25 cellular contexts compared by ENCODE assay signal in genomic region chr7:13411151-13411550, GRCh38.
DNase-seq lines count a peak whose midpoint lies in the region; ATAC-seq, FAIRE-seq and TF ChIP-seq lines count a peak whose summit lies in the region.
"Had no signal": no experiment of that assay in that cellular context is flagged by ENCODE, and none has a peak within 500 bp of the region (broad histone marks: within the 10 kb centered on the region; RNA-seq: fewer than 3 reads in every experiment).

No MANE protein-coding gene starts in this region.

- no peak overlapping the region for H4K91ac ChIP-seq in H1 (replicated peaks; ENCODE audit: insufficient read length, low read length)

- TF ChIP-seq CTCF in D721Med (IDR thresholded peaks at IDR 0.05; ENCODE audit: insufficient read depth, missing control alignments) (no peak), H1 (IDR thresholded peaks at IDR 0.05; ENCODE audit: control extremely low read depth in 1 of 3, insufficient read depth in 1 of 3, low read depth in 1 of 3, low read length in 3 of 3) (peak in 2 of 3 experiments; percentile 7 to 16; a peak in 2 of 4 replicates)

- FAIRE-seq in D721Med (lab: Jason Lieb, UNC) (peak; percentile 51), H1 (lab: Jason Lieb, UNC) (no peak)

- no peaks in the 10 kb centered on the region for H3K9me2 ChIP-seq in GM23248 (ENCODE audit: insufficient read depth)

- H2BK120ac ChIP-seq in H1 (replicated peaks; ENCODE audit: low read depth, low read length): no peak overlapping the region

- H3K9me3 ChIP-seq in H1 (ENCODE audit: insufficient read depth in 2 of 2, low read depth in 1 of 2, low read length in 1 of 2) (no peaks in the 10 kb centered on the region), GM23248 (ENCODE audit: low read depth) (no peaks in the 10 kb centered on the region)
- H3K9me3 ChIP-seq: left lung, MG63, ovary, right atrium auricular region, spleen had no signal

- H2AK5ac ChIP-seq in H1 (ENCODE audit: low read depth, low read length): no peak overlapping the region

- TF ChIP-seq EP300 in H1 (IDR thresholded peaks at IDR 0.05; ENCODE audit: borderline replicate concordance in 1 of 2, low read depth in 2 of 2, low read length in 2 of 2): no peak

- DNase-seq in D721Med (ENCODE audit: insufficient read length, low spot score) (no peak), HCEC 1CT (peak; percentile 19), OCI-M1 (lab: John Stamatoyannopoulos, UW) (peak; percentile 6), H1 (ENCODE audit: low read depth in 1 of 2, low spot score in 2 of 2) (no peak), left ventricle myocardium superior (no peak), GM23248 (no peak)
- DNase-seq: activated CD4-positive, alpha-beta T cell treated with anti-CD3 and anti-CD28 coated beads for 48 hours; aorta; CD8-positive, alpha-beta T cell; central memory CD4-positive, alpha-beta T cell; DMS79; MG63; midbrain; natural killer cell; NCI-H187 treated with DMSO at 0.1 percent for 48 hours; ovary; spleen; stimulated activated CD4-positive, alpha-beta T cell treated with anti-CD3 and anti-CD28 coated beads, Interleukin-4, amount 100 ng/mL, for 1 hour; stimulated activated naive CD4-positive, alpha-beta T cell; T-helper 1 cell had no signal

- no peaks in the 10 kb centered on the region for H3K79me1 ChIP-seq in H1 (ENCODE audit: low read depth, low read length)

- intact Hi-C loops in left ventricle myocardium superior (cut with micrococcal nuclease): no loop called here

- H3K23ac ChIP-seq in H1 (ENCODE audit: insufficient read length): no peak overlapping the region

- TF ChIP-seq POLR2A in H1 (IDR thresholded peaks at IDR 0.05; ENCODE audit: control extremely low read depth in 1 of 2, low read depth in 2 of 2, low read length in 2 of 2): no peak

- H3K4me1 ChIP-seq in H1 (replicated peaks in 1 of 4; ENCODE audit: control insufficient read depth in 3 of 4, insufficient read depth in 4 of 4, low read length in 3 of 4) (no peaks in the 10 kb centered on the region), GM23248 (ENCODE audit: insufficient read depth) (no peaks in the 10 kb centered on the region)
- H3K4me1 ChIP-seq: left lung, right atrium auricular region, spleen had no signal

- no peaks in the 10 kb centered on the region for H3F3A ChIP-seq in GM23248 (ENCODE audit: insufficient read depth)

- H3K4me2 ChIP-seq in H1 (ENCODE audit: insufficient read depth in 1 of 2, low read depth in 2 of 2, low read length in 2 of 2): no peak overlapping the region
- no peak overlapping the region for H3K4me2 ChIP-seq in GM23248 (ENCODE audit: unreplicated experiment)

- no peak overlapping the region for H3K56ac ChIP-seq in H1 (replicated peaks; ENCODE audit: insufficient read length, low read depth, low read length)

- POLR2A ChIA-PET in H1 (lab: Charles Lee; ENCODE audit: partially characterized antibody): no interaction called here

- H3K14ac ChIP-seq in H1 (ENCODE audit: insufficient read length): no peak overlapping the region

- no peak overlapping the region for H4K5ac ChIP-seq in H1 (ENCODE audit: insufficient read length, low read depth, low read length)

- H2BK5ac ChIP-seq in H1 (ENCODE audit: low read depth, low read length): no peak overlapping the region

- H2BK12ac ChIP-seq in H1 (ENCODE audit: low read depth, low read length): no peak overlapping the region

- ATAC-seq in left ventricle myocardium superior: no peak
- ATAC-seq in GM19023 (IDR thresholded peaks at IDR 0.05; ENCODE audit: unreplicated experiment): no peak
- ATAC-seq: CD8-positive, alpha-beta T cell; left lung; natural killer cell had no signal

- no peaks in the 10 kb centered on the region for H3K23me2 ChIP-seq in H1 (ENCODE audit: low read depth, low read length)

- H3K79me2 ChIP-seq in H1 (ENCODE audit: control insufficient read depth in 1 of 2, insufficient read depth in 2 of 2, low read length in 2 of 2): no peaks in the 10 kb centered on the region
- no peaks in the 10 kb centered on the region for H3K79me2 ChIP-seq in GM23248 (ENCODE audit: insufficient read depth)

- in situ Hi-C loops in GM23248 (cut with MboI): no loop called here

- H3K27ac ChIP-seq in H1 (ENCODE audit: low read depth, low read length) (no peak overlapping the region), GM23248 (no peak overlapping the region)
- H3K27ac ChIP-seq: epithelial cell of prostate, HL-60, left lung, ovary, right atrium auricular region, spleen had no signal

- no peak overlapping the region for H2BK15ac ChIP-seq in H1 (ENCODE audit: low read length)

- H3K27me3 ChIP-seq in H1 (replicated peaks in 1 of 4; ENCODE audit: control insufficient read depth in 3 of 4, extremely low read depth in 1 of 4, insufficient read depth in 3 of 4, low read length in 3 of 4): no peaks in the 10 kb centered on the region
- H3K27me3 ChIP-seq in GM23248 (replicated peaks; ENCODE audit: insufficient read depth): no peaks in the 10 kb centered on the region
- H3K27me3 ChIP-seq: left lung, MG63, ovary, right atrium auricular region, spleen had no signal

- no peak overlapping the region for H3K4ac ChIP-seq in H1 (replicated peaks; ENCODE audit: insufficient read length, low read depth, low read length)

- H3K9ac ChIP-seq in H1 (replicated peaks in 1 of 4; ENCODE audit: extremely low read depth in 1 of 4, low read depth in 3 of 4, low read length in 3 of 4): no peak overlapping the region
- no peak overlapping the region for H3K9ac ChIP-seq in GM23248

- H4K20me1 ChIP-seq in H1 (replicated peaks in 1 of 2; ENCODE audit: control insufficient read depth in 1 of 2, insufficient read depth in 2 of 2, low read length in 2 of 2) (no peaks in the 10 kb centered on the region), GM23248 (ENCODE audit: insufficient read depth) (no peaks in the 10 kb centered on the region)

- no peak overlapping the region for H4K8ac ChIP-seq in H1 (ENCODE audit: extremely low read depth, insufficient read depth, low read length)

- H2AFZ ChIP-seq in H1 (ENCODE audit: low read length): no peak overlapping the region
- H2AFZ ChIP-seq in GM23248: no peak overlapping the region

- CTCF ChIA-PET in H1 (lab: Charles Lee; ENCODE audit: partially characterized antibody): interaction anchor here (1.2 kb wide), 1 partner anchor 130 kb away, joined by 3 read pairs; no protein-coding TSS in a partner anchor

- TF ChIP-seq RAD21 in H1 (IDR thresholded peaks at IDR 0.05 in 1 of 2, conservative IDR thresholded peaks at IDR 0.05 in 1 of 2; ENCODE audit: low read depth in 2 of 2, low read length in 2 of 2): peak; percentile 30 to 36

- no peak overlapping the region for H2BK20ac ChIP-seq in H1 (ENCODE audit: low read length)

- no peak overlapping the region for H3K4me3 ChIP-seq in H1 (ENCODE audit: extremely low read depth in 1 of 4, insufficient read depth in 2 of 4, low read depth in 3 of 4, low read length in 4 of 4)
- H3K4me3 ChIP-seq in GM23248: no peak overlapping the region
- H3K4me3 ChIP-seq: left lung, MG63, ovary, right atrium auricular region, spleen had no signal

- H3K36me3 ChIP-seq in H1 (ENCODE audit: control insufficient read depth in 2 of 4, insufficient read depth in 4 of 4, low read length in 3 of 4) (no peaks in the 10 kb centered on the region), GM23248 (ENCODE audit: low read depth) (no peaks in the 10 kb centered on the region)
- H3K36me3 ChIP-seq: left lung, MG63, ovary, right atrium auricular region, spleen had no signal

- H3K18ac ChIP-seq in H1 (ENCODE audit: extremely low read depth, low read length): no peak overlapping the region

TF ChIP-seq in H1, 55 proteins besides CTCF, POLR2A, EP300 and RAD21:
- no peak for TF ChIP-seq E2F6 (IDR thresholded peaks at IDR 0.05)
- no peak for TF ChIP-seq BCL11A (IDR thresholded peaks at IDR 0.05; ENCODE audit: low read depth in 2 of 2, low read length in 2 of 2)
- TF ChIP-seq USF2 (IDR thresholded peaks at IDR 0.05; ENCODE audit: low read length): no peak
- no peak for TF ChIP-seq SIX5 (IDR thresholded peaks at IDR 0.05; ENCODE audit: low read depth, low read length)
- TF ChIP-seq KDM4A (IDR thresholded peaks at IDR 0.05; ENCODE audit: low read depth, low read length, severe bottlenecking): no peak
- TF ChIP-seq TAF7 (optimal IDR thresholded peaks at IDR 0.05; ENCODE audit: borderline replicate concordance, low read depth, low read length): no peak
- no peak for TF ChIP-seq BACH1 (IDR thresholded peaks at IDR 0.05; ENCODE audit: low read length)
- TF ChIP-seq EZH2 (IDR thresholded peaks at IDR 0.05; ENCODE audit: low read depth, low read length, severe bottlenecking): no peak
- TF ChIP-seq RNF2 (IDR thresholded peaks at IDR 0.05; ENCODE audit: borderline replicate concordance, low read depth, low read length, missing control alignments, poor library complexity, severe bottlenecking): no peak
- TF ChIP-seq SP2 (IDR thresholded peaks at IDR 0.05; ENCODE audit: low read length): no peak
TF ChIP-seq in H1: peak in this region for 0.

Comparison
In these comparisons a context has a peak if more than half of its experiments do, and no peak if none do; other contexts are left out.
1. DNase-seq: peak in HCEC 1CT (single experiment) and OCI-M1 (single experiment); none in D721Med (single experiment), H1 (0 of 2), left ventricle myocardium superior (single experiment) and GM23248 (single experiment).